In the genomic region with DNA sequence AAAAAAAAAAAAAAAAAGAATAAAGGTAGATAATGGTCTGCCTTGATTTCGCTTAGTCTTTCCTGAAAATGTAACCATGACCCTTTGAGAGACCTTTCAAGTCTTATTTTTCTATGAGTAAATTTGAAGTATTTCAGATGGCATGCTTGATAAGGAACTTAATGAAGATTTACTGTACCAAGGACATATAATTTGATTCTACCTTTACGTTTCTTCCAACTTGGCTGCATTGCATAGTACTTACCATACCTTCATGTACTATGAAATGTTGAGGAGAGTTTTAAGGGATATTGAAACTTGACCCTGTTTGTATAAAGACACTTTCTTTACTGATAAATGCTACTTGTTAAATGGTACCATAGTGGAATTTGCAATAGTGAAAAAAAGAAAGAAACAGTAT, we compare ENCODE assay signal across 24 cellular contexts.
"Had no signal": no experiment of that assay in that cellular context is flagged by ENCODE, and none has a peak within 500 bp of the region (broad histone marks: within the 10 kb centered on the region; RNA-seq: fewer than 3 reads in every experiment).

No MANE protein-coding gene starts in this region.

- H3K27ac Mint-ChIP-seq: T-cell had no signal

- FAIRE-seq: HepG2 had no signal

- H3K4me3 Mint-ChIP-seq: T-cell had no signal

- H3K4me1 Mint-ChIP-seq: T-cell had no signal

- H3K9me3 Mint-ChIP-seq: T-cell had no signal

- H3K27me3 Mint-ChIP-seq: T-cell had no signal

- ATAC-seq: HepG2, Panc1, PC-3, T-cell had no signal

- DNase-seq: IMR-90, Karpas-422, KG1, MG63, NCI-H1092, NCI-H1105 treated with DMSO at 0.1 percent for 48 hours, NCI-H1417 treated with DMSO at 0.1 percent for 48 hours, NCI-H146, NCI-H1694 treated with DMSO at 0.1 percent for 48 hours, NCI-H1930, NCI-H2081, NCI-H2107, NCI-H2227 treated with DMSO at 0.1 percent for 48 hours, NCI-H446, NCI-H510A, NCI-H524 treated with DMSO at 0.1 percent for 48 hours, NCI-H69, NCI-H774, PC-3, SHP77, SW 1271, T-cell had no signal
